ENCODE assay signal across 9 cellular contexts in the genomic region with DNA sequence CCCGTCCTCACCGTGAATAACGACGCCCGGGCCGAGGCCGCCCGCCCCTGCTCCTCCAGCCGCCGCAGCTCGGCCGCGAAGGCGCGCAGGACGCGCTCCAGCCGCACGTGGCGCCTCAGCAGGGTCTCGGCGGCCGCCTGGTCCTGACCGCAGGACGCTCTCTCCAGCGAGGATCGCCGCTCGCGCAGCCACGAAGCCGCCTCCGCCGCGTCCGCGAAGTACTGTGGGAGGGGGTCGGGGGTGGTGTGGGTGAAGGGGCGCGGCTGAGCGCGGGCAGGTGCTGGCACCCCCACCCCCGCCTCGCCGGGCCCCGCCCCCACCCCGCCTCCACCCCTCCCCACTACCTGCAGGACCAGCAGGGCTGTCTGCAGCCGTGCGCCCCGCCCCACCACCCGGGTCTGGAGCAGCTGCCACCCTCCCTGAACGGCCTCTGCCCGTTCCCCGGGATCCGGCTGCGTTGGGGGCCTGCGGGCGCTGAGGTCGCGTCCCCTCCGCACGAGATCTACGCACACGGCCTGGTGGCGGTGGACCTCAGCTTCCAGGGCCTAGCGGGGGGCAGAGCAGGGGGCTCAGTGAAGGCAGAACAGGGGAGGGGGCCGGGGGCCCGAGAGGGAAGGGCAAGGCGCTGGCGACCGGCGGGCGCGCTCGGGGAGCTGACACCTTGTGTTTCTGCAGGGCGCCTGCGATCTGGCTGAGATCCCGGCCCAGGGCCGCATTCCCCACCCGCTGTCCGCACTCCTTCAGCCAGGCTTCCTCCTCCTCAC. TPM values are rescaled to one million over a fixed set of nuclear protein-coding genes. Genes with fewer than 3 reads are reported as not detected.
DNase-seq lines count a peak whose midpoint lies in the region; ATAC-seq and TF ChIP-seq lines count a peak whose summit lies in the region.
"Had no signal": no experiment of that assay in that cellular context is flagged by ENCODE, and none has a peak within 500 bp of the region (broad histone marks: within the 10 kb centered on the region; RNA-seq: fewer than 3 reads in every experiment).

No MANE protein-coding gene starts in this region.

- no peak overlapping the region for H3K14ac ChIP-seq in IMR-90 (replicated peaks; ENCODE audit: low read depth, low read length)

- TF ChIP-seq EP300 in sigmoid colon (IDR thresholded peaks at IDR 0.05): no peak

- 0 out of 2 replicates have a peak, but pooled peaks cover 2% of the 10 kb centered on the region for H3K4me1 ChIP-seq in IMR-90 (ENCODE audit: control insufficient read depth, insufficient read depth, low read length)
- H3K4me1 ChIP-seq in body of pancreas: peaks cover 19% of the 10 kb centered on the region
- no peaks in the 10 kb centered on the region for H3K4me1 ChIP-seq in iPS-20b (ENCODE audit: insufficient read depth, low read length)
- H3K4me1 ChIP-seq in sigmoid colon: peaks cover 0 to 17% (median 12%) of the 10 kb centered on the region in 4 donors

- intact Hi-C loops in IMR-90 (cut with micrococcal nuclease): no loop called here
- intact Hi-C loops in body of pancreas (cut with DNase I): no loop called here
- intact Hi-C loops in sigmoid colon (cut with DNase I): no loop called here
- intact Hi-C loops in Calu3 (cut with micrococcal nuclease; ENCODE audit: unreplicated experiment): no loop called here

- dilution Hi-C loops in IMR-90 (cut with HindIII; ENCODE audit: low sequenced_read_pairs, unreplicated experiment): no loop called here

- H3K9me3 ChIP-seq in IMR-90 (ENCODE audit: control insufficient read depth, insufficient read depth, low read length): no peaks in the 10 kb centered on the region
- no peaks in the 10 kb centered on the region for H3K9me3 ChIP-seq in body of pancreas
- H3K9me3 ChIP-seq in iPS-20b (ENCODE audit: insufficient read depth, low read depth, low read length): no peaks in the 10 kb centered on the region
- no peaks in the 10 kb centered on the region for H3K9me3 ChIP-seq in sigmoid colon

- H3K36me3 Mint-ChIP-seq in Calu3 (ENCODE audit: insufficient read depth, unreplicated experiment): no peaks in the 10 kb centered on the region

- 36% methylated on average over 17 of the region's 81 CpGs; no CpG with 5 or more reads in 1 of the 2 experiments for WGBS in IMR-90 (ENCODE audit: extremely low coverage in 2 of 2, insufficient read length in 1 of 2), 2 experiments
- WGBS in body of pancreas, 2 donors: 11 to 20% methylated on average over 3 to 61 of the region's 81 CpGs
- WGBS in sigmoid colon, 2 donors: 3 to 21% methylated on average over 79 of the region's 81 CpGs

- H4K8ac ChIP-seq in IMR-90 (ENCODE audit: low read depth in 2 of 2, low read length in 2 of 2): no peak overlapping the region

- no peak overlapping the region for H2BK20ac ChIP-seq in IMR-90 (ENCODE audit: low read depth, low read length)

- POLR2A ChIA-PET in IMR-90 (lab: Charles Lee; ENCODE audit: unreplicated experiment): no interaction called here

- no peaks in the 10 kb centered on the region for H3K9me3 Mint-ChIP-seq in Calu3 (ENCODE audit: low read depth, unreplicated experiment)

- TF ChIP-seq CTCF in IMR-90 (conservative IDR thresholded peaks at IDR 0.05; ENCODE audit: low read depth, low read length) (no peak), body of pancreas (IDR thresholded peaks at IDR 0.05) (no peak), sigmoid colon (IDR thresholded peaks at IDR 0.05) (no peak), Calu3 (IDR thresholded peaks at IDR 0.05; ENCODE audit: unreplicated experiment) (no peak)

- H3K27me3 ChIP-seq in IMR-90 (ENCODE audit: control insufficient read depth, insufficient read depth, low read length) (peaks cover 33% of the 10 kb centered on the region), body of pancreas (no peaks in the 10 kb centered on the region), iPS-20b (ENCODE audit: insufficient read depth, low read length) (peaks cover 42% of the 10 kb centered on the region), sigmoid colon (peaks cover 0 to 33% (median 9%) of the 10 kb centered on the region in 3 donors)

- H3K23ac ChIP-seq in IMR-90 (ENCODE audit: low read depth, low read length): no peak overlapping the region

- BruUV-seq in IMR-90 (replicated peaks; lab: Mats Ljungman, UMichigan) (no TSS peak), Calu3 (replicated peaks; lab: Mats Ljungman, UMichigan) (no TSS peak)

- DNase-seq in IMR-90: no peak
- DNase-seq in body of pancreas: peak; percentile 32 to 66 (median 58)
- DNase-seq in sigmoid colon: no peak
- no peak for DNase-seq in NCI-H1105 treated with DMSO at 0.1 percent for 48 hours (lab: John Stamatoyannopoulos, UW)
- no peak for DNase-seq in Calu3

- peak overlapping the region; percentile 51 for H2AFZ ChIP-seq in IMR-90 (replicated peaks; ENCODE audit: low read length, poor library complexity)

- H4K5ac ChIP-seq in IMR-90 (ENCODE audit: low read depth, low read length): no peak overlapping the region

- H3K27me3 Mint-ChIP-seq in Calu3 (ENCODE audit: unreplicated experiment): no peaks in the 10 kb centered on the region

- no peaks in the 10 kb centered on the region for H3K79me1 ChIP-seq in IMR-90 (ENCODE audit: low read depth in 1 of 2, low read length in 2 of 2)

- H2BK5ac ChIP-seq in IMR-90 (ENCODE audit: low read depth, low read length, poor library complexity, severe bottlenecking): no peak overlapping the region

- no peaks in the 10 kb centered on the region for H3K9me1 ChIP-seq in IMR-90 (ENCODE audit: insufficient read depth, low read length)

- H3K27ac ChIP-seq in IMR-90 (ENCODE audit: insufficient read depth, low read length): no peak overlapping the region
- H3K27ac ChIP-seq in body of pancreas: no peak overlapping the region
- H3K27ac ChIP-seq in iPS-20b (ENCODE audit: low read length): no peak overlapping the region
- H3K27ac ChIP-seq in sigmoid colon: no peak overlapping the region
- H3K27ac ChIP-seq: HL-60 had no signal

- CTCF ChIA-PET in IMR-90 (lab: Yijun Ruan, JAX): interaction anchor here (1.6 kb wide), 1 partner anchor 13 kb away, joined by 4 read pairs; no protein-coding TSS in a partner anchor
- CTCF ChIA-PET in Calu3 (lab: Charles Lee): interaction anchor here (1.1 kb wide), 1 partner anchor 11 kb away, joined by 3 read pairs; no protein-coding TSS in a partner anchor

- ATAC-seq in IMR-90 (ENCODE audit: low read depth): peak; percentile 8; the same call in 1 of the 2 replicates
- peak; percentile 64 for ATAC-seq in body of pancreas
- ATAC-seq in GM18498 (IDR thresholded peaks at IDR 0.05; ENCODE audit: unreplicated experiment): no peak
- ATAC-seq in HG03520 (IDR thresholded peaks at IDR 0.05; ENCODE audit: unreplicated experiment): no peak

- H3K18ac ChIP-seq in IMR-90 (ENCODE audit: low read depth, low read length): no peak overlapping the region

- TF ChIP-seq POLR2A in IMR-90 (IDR thresholded peaks at IDR 0.05; ENCODE audit: low read depth, low read length) (no peak), body of pancreas (IDR thresholded peaks at IDR 0.05) (no peak), sigmoid colon (IDR thresholded peaks at IDR 0.05) (no peak)

- H4K91ac ChIP-seq in IMR-90 (ENCODE audit: insufficient read depth, low read depth, low read length): no peak overlapping the region

- no peak overlapping the region for H2AK5ac ChIP-seq in IMR-90 (ENCODE audit: low read depth, low read length)

- H4K20me1 ChIP-seq in IMR-90 (ENCODE audit: insufficient read depth, low read length): peaks cover 9% of the 10 kb centered on the region; the same call in 1 of the 2 replicates

- no peak overlapping the region for H2BK120ac ChIP-seq in IMR-90 (ENCODE audit: low read depth, low read length)

- H3K27ac Mint-ChIP-seq in Calu3 (ENCODE audit: unreplicated experiment): no peak overlapping the region

- H2BK15ac ChIP-seq in IMR-90 (ENCODE audit: low read depth, low read length): no peak overlapping the region

- in situ Hi-C loops in IMR-90 (cut with MboI; ENCODE audit: low sequenced_read_pairs): no loop called here

- H3K4me2 ChIP-seq in IMR-90 (ENCODE audit: low read depth, low read length): no peak overlapping the region

- TF ChIP-seq RAD21 in IMR-90 (IDR thresholded peaks at IDR 0.05; ENCODE audit: low read length): no peak

- H2AK9ac ChIP-seq in IMR-90 (replicated peaks; ENCODE audit: low read depth, low read length, poor library complexity): no peak overlapping the region

- H3K4ac ChIP-seq in IMR-90 (ENCODE audit: low read depth, low read length): no peak overlapping the region

- no peak overlapping the region for H3K4me3 ChIP-seq in IMR-90 (ENCODE audit: insufficient read depth, low read depth, low read length)
- H3K4me3 ChIP-seq in body of pancreas: no peak overlapping the region
- peak overlapping the region; percentile 56; the same call in 1 of the 2 replicates for H3K4me3 ChIP-seq in iPS-20b (ENCODE audit: low read length)
- H3K4me3 ChIP-seq in sigmoid colon: peak overlapping the region in 3 of 4 donors; percentile 32 to 45 (median 45)

- H3K9ac ChIP-seq in IMR-90 (ENCODE audit: low read depth, low read length) (no peak overlapping the region), iPS-20b (ENCODE audit: low read depth, low read length) (no peak overlapping the region)

- H3K4me1 Mint-ChIP-seq in Calu3 (ENCODE audit: low read depth, unreplicated experiment): no peaks in the 10 kb centered on the region

- no peak overlapping the region for H3K56ac ChIP-seq in IMR-90 (ENCODE audit: extremely low read depth, insufficient read depth, low read length)

- H3K36me3 ChIP-seq in IMR-90 (ENCODE audit: control insufficient read depth, insufficient read depth, low read length): no peaks in the 10 kb centered on the region
- H3K36me3 ChIP-seq in body of pancreas (replicated peaks in 1 of 2; ENCODE audit: insufficient read depth in 1 of 2, low read depth in 2 of 2): no peaks in the 10 kb centered on the region
- no peaks in the 10 kb centered on the region for H3K36me3 ChIP-seq in iPS-20b (ENCODE audit: insufficient read depth, low read depth, low read length)
- H3K36me3 ChIP-seq in sigmoid colon: no peaks in the 10 kb centered on the region

- no peak overlapping the region for H3K4me3 Mint-ChIP-seq in Calu3 (ENCODE audit: low read depth, unreplicated experiment)

RNA-seq across cellular contexts. Expression of gene SPTBN5, which starts 11.7 kb away (rescaled TPM):
- total RNA-seq in IMR-90 (2012; rRNA removed) (under 0.01 TPM in 2 replicates), body of pancreas (1 to 10 TPM in 1 of 2 donors, under 1 TPM in 1; 0.52 to 3.0 TPM), sigmoid colon (1 to 10 TPM in 1 of 4 donors, under 1 TPM in 3; under 0.01 to 1.7 (median 0.26) TPM), Calu3 (2022) (0.64 and 0.69 TPM in 2 replicates)
- polyA plus RNA-seq in IMR-90 (2012; rRNA removed) (0.37 and 0.38 TPM in 2 replicates), sigmoid colon (1 to 10 TPM in 1 of 3 donors, under 1 TPM in 2; 0.60 to 2.3 (median 0.92) TPM)
- 0.10 and 0.12 TPM in 2 replicates for polyA plus RNA-seq in IMR-90 (2012; cell fraction: cytosol; rRNA removed)
- polyA plus RNA-seq in IMR-90 (2012; cell fraction: nucleus; rRNA removed; ENCODE audit: low replicate concordance): 2.3 and 3.5 TPM in 2 replicates

RNA-seq across cellular contexts. Expression of gene PLA2G4B, which starts 43.5 kb away (rescaled TPM):
- total RNA-seq in IMR-90 (2012; rRNA removed) (under 0.01 and 0.18 TPM in 2 replicates), body of pancreas (10 to 100 TPM; 17.4 to 18.1 TPM), sigmoid colon (1 to 10 TPM; 1.6 to 5.3 (median 3.4) TPM), Calu3 (2022) (4.1 and 6.8 TPM in 2 replicates)
- polyA plus RNA-seq in IMR-90 (2012; rRNA removed) (3.1 and 5.8 TPM in 2 replicates), sigmoid colon (1 to 10 TPM in 1 of 3 donors, under 1 TPM in 1, not detected in 1; 0.92 to 6.5 TPM)
- polyA plus RNA-seq in IMR-90 (2012; cell fraction: cytosol; rRNA removed): 0.90 and 1.6 TPM in 2 replicates
- 31.6 and 69.2 TPM in 2 replicates for polyA plus RNA-seq in IMR-90 (2012; cell fraction: nucleus; rRNA removed; ENCODE audit: low replicate concordance)

RNA-seq across cellular contexts. Expression of gene JMJD7, which starts 54.2 kb away (rescaled TPM):
- total RNA-seq in IMR-90 (2012; rRNA removed): 3.6 and 5.0 TPM in 2 replicates
- 6.3 and 8.1 TPM in 2 replicates for polyA plus RNA-seq in IMR-90 (2012; rRNA removed)
- polyA plus RNA-seq in IMR-90 (2012; cell fraction: cytosol; rRNA removed): 7.9 and 8.2 TPM in 2 replicates
- polyA plus RNA-seq in IMR-90 (2012; cell fraction: nucleus; rRNA removed; ENCODE audit: low replicate concordance): 12.6 and 22.4 TPM in 2 replicates
- 10 to 100 TPM in 1 of 2 donors, 1 to 10 TPM in 1; 2.0 to 13.0 TPM for total RNA-seq in body of pancreas
- 10 to 100 TPM in 3 of 4 donors, 1 to 10 TPM in 1; 9.7 to 14.0 (median 12.1) TPM for total RNA-seq in sigmoid colon
- polyA plus RNA-seq in sigmoid colon: 10 to 100 TPM in 2 of 3 donors, 1 to 10 TPM in 1; 9.5 to 12.4 (median 10.2) TPM
- total RNA-seq in Calu3 (2022): 9.4 and 9.7 TPM in 2 replicates

Comparison
In these comparisons a context has a peak if more than half of its experiments do, and no peak if none do; other contexts are left out.
1. ATAC-seq: peak in IMR-90 (single experiment) and body of pancreas (single experiment); none in GM18498 (single experiment) and HG03520 (single experiment).
2. DNase-seq: peak in body of pancreas (4 of 4); none in IMR-90 (single experiment), sigmoid colon (single experiment), NCI-H1105 treated with DMSO at 0.1 percent for 48 hours (single experiment) and Calu3 (single experiment).
3. H3K4me3 ChIP-seq: peak in iPS-20b (single experiment) and sigmoid colon (3 of 4); none in IMR-90 (single experiment) and body of pancreas (0 of 2).